In the genomic region with DNA sequence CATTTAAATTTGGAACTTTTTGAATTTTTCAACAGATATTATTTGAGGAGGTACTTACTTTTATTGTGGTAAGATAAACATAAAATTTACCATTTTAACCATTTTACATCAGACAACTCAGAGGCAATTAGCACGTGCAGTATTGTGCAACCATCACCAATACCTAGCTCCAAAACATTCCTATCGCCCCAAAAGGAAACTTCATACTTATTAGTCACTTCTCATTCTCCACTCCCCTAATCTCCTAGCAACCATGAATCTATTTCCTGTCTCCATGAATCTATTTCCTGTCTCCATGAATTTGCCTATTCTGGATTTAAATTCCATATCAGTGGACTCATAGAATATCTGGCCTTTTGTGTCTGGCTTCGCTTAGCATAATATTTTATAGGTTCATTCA, we compare ENCODE assay signal across 16 cellular contexts.
DNase-seq lines count a peak whose midpoint lies in the region; ATAC-seq and TF ChIP-seq lines count a peak whose summit lies in the region.
"Had no signal": no experiment of that assay in that cellular context is flagged by ENCODE, and none has a peak within 500 bp of the region (broad histone marks: within the 10 kb centered on the region; RNA-seq: fewer than 3 reads in every experiment).

No MANE protein-coding gene starts in this region.

- WGBS in gastroesophageal sphincter (ENCODE audit: low coverage in 1 of 2), 2 donors = 58 to 75% methylated on average over 3 of the region's 3 CpGs

- no peaks in the 10 kb centered on the region for H3K4me1 Mint-ChIP-seq in endothelial cell (ENCODE audit: unreplicated experiment)
- H3K4me1 Mint-ChIP-seq: natural killer cell had no signal

- 0 out of 2 replicates have a peak, but pooled peaks cover 4% of the 10 kb centered on the region for H3F3A ChIP-seq in PC-9 (ENCODE audit: insufficient read depth, low read depth)

- TF ChIP-seq CTCF in PC-9 (conservative IDR thresholded peaks at IDR 0.05) (no peak), endothelial cell (IDR thresholded peaks at IDR 0.05; ENCODE audit: unreplicated experiment) (no peak), gastroesophageal sphincter (IDR thresholded peaks at IDR 0.05) (no peak)

- ATAC-seq in gastroesophageal sphincter (no peak), GM21619 (IDR thresholded peaks at IDR 0.05; ENCODE audit: unreplicated experiment) (no peak)
- ATAC-seq: activated CD8-positive, alpha-beta T cell treated with anti-CD3 and anti-CD28 coated beads for 36 hours; gastrocnemius medialis; left cardiac atrium; natural killer cell had no signal

- CTCF ChIA-PET in PC-9 (lab: Charles Lee) = no interaction called here

- no peak overlapping the region for H3K4me2 ChIP-seq in PC-9

- no peak for TF ChIP-seq POLR2A in gastroesophageal sphincter (IDR thresholded peaks at IDR 0.05)

- no peaks in the 10 kb centered on the region for H3K36me3 ChIP-seq in PC-9 (ENCODE audit: low read depth)
- H3K36me3 ChIP-seq in gastroesophageal sphincter = no peaks in the 10 kb centered on the region
- H3K36me3 ChIP-seq: gastrocnemius medialis, thoracic aorta had no signal

- H3K27me3 ChIP-seq in PC-9 (ENCODE audit: insufficient read depth, low read depth) = no peaks in the 10 kb centered on the region
- peaks cover 7% of the 10 kb centered on the region for H3K27me3 ChIP-seq in gastroesophageal sphincter
- H3K27me3 ChIP-seq: gastrocnemius medialis had no signal

- H3K4me3 ChIP-seq in PC-9 (no peak overlapping the region), gastroesophageal sphincter (no peak overlapping the region)
- H3K4me3 ChIP-seq: gastrocnemius medialis, thoracic aorta had no signal

- H2AFZ ChIP-seq in PC-9 = no peak overlapping the region

- peak overlapping the region; percentile 1 for H3K27ac Mint-ChIP-seq in endothelial cell (ENCODE audit: unreplicated experiment)
- H3K27ac Mint-ChIP-seq: activated CD8-positive, alpha-beta T cell treated with anti-CD3 and anti-CD28 coated beads for 36 hours; natural killer cell had no signal

- intact Hi-C loops in PC-9 (cut with micrococcal nuclease; ENCODE audit: unreplicated experiment) = no loop called here

- no peak overlapping the region for H3K4me3 Mint-ChIP-seq in endothelial cell (ENCODE audit: unreplicated experiment)
- H3K4me3 Mint-ChIP-seq: activated CD8-positive, alpha-beta T cell treated with anti-CD3 and anti-CD28 coated beads for 36 hours; natural killer cell had no signal

- no peaks in the 10 kb centered on the region for H3K36me3 Mint-ChIP-seq in endothelial cell (ENCODE audit: low read depth, unreplicated experiment)
- H3K36me3 Mint-ChIP-seq: natural killer cell had no signal

- no peaks in the 10 kb centered on the region for H3K9me3 Mint-ChIP-seq in endothelial cell (ENCODE audit: unreplicated experiment)
- H3K9me3 Mint-ChIP-seq: activated CD8-positive, alpha-beta T cell treated with anti-CD3 and anti-CD28 coated beads for 36 hours; natural killer cell had no signal

- no peaks in the 10 kb centered on the region for H3K9me2 ChIP-seq in PC-9 (ENCODE audit: insufficient read depth)

- DNase-seq in GM04503 (ENCODE audit: low read depth) (peak; percentile 86), PC-9 (peak in 1 of 2 experiments; percentile 72), endothelial cell (ENCODE audit: low spot score) (no peak), non-pigmented ciliary epithelial cell (ENCODE audit: low read depth) (peak; percentile 48), NCI-H1417 (lab: John Stamatoyannopoulos, UW) (no peak), amniotic stem cell (lab: John Stamatoyannopoulos, UW) (no peak)
- DNase-seq: activated CD8-positive, alpha-beta T cell treated with anti-CD3 and anti-CD28 coated beads for 36 hours; activated naive CD4-positive, alpha-beta T cell; gastrocnemius medialis; left cardiac atrium; natural killer cell; NCI-H2227 treated with DMSO at 0.1 percent for 48 hours; T1000 had no signal

- H3K27ac ChIP-seq in PC-9 = peak overlapping the region; percentile 59
- no peak overlapping the region for H3K27ac ChIP-seq in gastroesophageal sphincter
- H3K27ac ChIP-seq: gastrocnemius medialis, thoracic aorta had no signal

- H4K20me1 ChIP-seq in PC-9 (ENCODE audit: insufficient read depth) = no peaks in the 10 kb centered on the region

- H3K27me3 Mint-ChIP-seq in endothelial cell (ENCODE audit: unreplicated experiment) = peaks cover 3% of the 10 kb centered on the region
- H3K27me3 Mint-ChIP-seq: activated CD8-positive, alpha-beta T cell treated with anti-CD3 and anti-CD28 coated beads for 36 hours had no signal

- peaks cover 6% of the 10 kb centered on the region; the same call in 1 of the 2 replicates for H3K9me3 ChIP-seq in PC-9 (ENCODE audit: insufficient read depth, low read depth)
- H3K9me3 ChIP-seq in gastroesophageal sphincter = no peaks in the 10 kb centered on the region
- H3K9me3 ChIP-seq: gastrocnemius medialis, thoracic aorta had no signal

- BruUV-seq in PC-9 (replicated peaks; lab: Mats Ljungman, UMichigan) = no TSS peak

- TF ChIP-seq EP300 in gastroesophageal sphincter (IDR thresholded peaks at IDR 0.05) = no peak

- no peaks in the 10 kb centered on the region for H3K79me2 ChIP-seq in PC-9 (ENCODE audit: low read depth)

- peaks cover 13% of the 10 kb centered on the region; the same call in 1 of the 2 replicates for H3K4me1 ChIP-seq in PC-9 (replicated peaks; ENCODE audit: insufficient read depth)
- H3K4me1 ChIP-seq in gastroesophageal sphincter = no peaks in the 10 kb centered on the region
- H3K4me1 ChIP-seq: gastrocnemius medialis had no signal

- POLR2A ChIA-PET in PC-9 (lab: Charles Lee; ENCODE audit: unreplicated experiment) = no interaction called here

Comparison
In these comparisons a context has a peak if more than half of its experiments do, and no peak if none do; other contexts are left out.
1. DNase-seq: peak in GM04503 (single experiment) and non-pigmented ciliary epithelial cell (single experiment); none in endothelial cell (single experiment), NCI-H1417 (0 of 3) and amniotic stem cell (single experiment).